ENCODE assay signal across 18 cellular contexts in genomic region chr10:6227346-6227745, GRCh38.
"Had no signal": no experiment of that assay in that cellular context is flagged by ENCODE, and none has a peak within 500 bp of the region (broad histone marks: within the 10 kb centered on the region; RNA-seq: fewer than 3 reads in every experiment).

No MANE protein-coding gene starts in this region.

- ATAC-seq: effector memory CD8-positive, alpha-beta T cell; esophagus mucosa; right lobe of liver; T-helper 17 cell had no signal

- DNase-seq: activated CD4-positive, alpha-beta T cell treated with anti-CD3 and anti-CD28 coated beads, Interleukin-2, amount 10 ng/mL, durations not matched to agents 7 days and 5 days; activated gamma-delta T cell treated with Interleukin-2 at 50 U/mL for 16 hours; effector memory CD8-positive, alpha-beta T cell; foreskin melanocyte; hippocampal formation; mesenchymal stem cell; nephron progenitor cell; stimulated activated CD4-positive, alpha-beta T cell treated with anti-CD3 and anti-CD28 coated beads, Interleukin-1b, Interleukin-23, amount 100 ng/mL, for 48 hours; substantia nigra; T-helper 17 cell had no signal

- H3K27me3 Mint-ChIP-seq: activated CD4-positive, alpha-beta T cell treated with anti-CD3 and anti-CD28 coated beads, Interleukin-2, amount 10 ng/mL, durations not matched to agents 7 days and 5 days; activated naive CD4-positive, alpha-beta T cell treated with anti-CD3 and anti-CD28 coated beads, Interleukin-2, amount 50 U/mL, for 24 hours; effector memory CD8-positive, alpha-beta T cell; stimulated activated naive CD8-positive, alpha-beta T cell treated with anti-CD3 and anti-CD28 coated beads, Interleukin-15, Interleukin-2, amounts not matched to agents 100 ng/mL and 50 ng/mL, for 24 hours; T-helper 17 cell had no signal

- H3K9me3 Mint-ChIP-seq: activated CD4-positive, alpha-beta T cell treated with anti-CD3 and anti-CD28 coated beads, Interleukin-2, amount 10 ng/mL, durations not matched to agents 7 days and 5 days; activated naive CD4-positive, alpha-beta T cell treated with anti-CD3 and anti-CD28 coated beads, Interleukin-2, amount 50 U/mL, for 24 hours; effector memory CD8-positive, alpha-beta T cell; nephron progenitor cell; stimulated activated naive CD8-positive, alpha-beta T cell treated with anti-CD3 and anti-CD28 coated beads, Interleukin-15, Interleukin-2, amounts not matched to agents 100 ng/mL and 50 ng/mL, for 24 hours had no signal

- H3K4me1 ChIP-seq: right lobe of liver had no signal

- H3K27ac Mint-ChIP-seq: activated naive CD4-positive, alpha-beta T cell treated with anti-CD3 and anti-CD28 coated beads, Interleukin-2, amount 50 U/mL, for 24 hours; stimulated activated naive CD8-positive, alpha-beta T cell treated with anti-CD3 and anti-CD28 coated beads, Interleukin-15, Interleukin-2, amounts not matched to agents 100 ng/mL and 50 ng/mL, for 24 hours had no signal

- FAIRE-seq: colon had no signal

- H3K4me3 ChIP-seq: right lobe of liver, skin epidermis had no signal

- H3K4me3 Mint-ChIP-seq: activated CD4-positive, alpha-beta T cell treated with anti-CD3 and anti-CD28 coated beads, Interleukin-2, amount 10 ng/mL, durations not matched to agents 7 days and 5 days; activated naive CD4-positive, alpha-beta T cell treated with anti-CD3 and anti-CD28 coated beads, Interleukin-2, amount 50 U/mL, for 24 hours; nephron progenitor cell; stimulated activated naive CD8-positive, alpha-beta T cell treated with anti-CD3 and anti-CD28 coated beads, Interleukin-15, Interleukin-2, amounts not matched to agents 100 ng/mL and 50 ng/mL, for 24 hours; T-helper 17 cell had no signal

- H3K9me3 ChIP-seq: right lobe of liver, tibial nerve had no signal

- H3K27me3 ChIP-seq: brain microvascular endothelial cell, right lobe of liver, tibial nerve had no signal

- H3K4me1 Mint-ChIP-seq: nephron progenitor cell had no signal

- H3K27ac ChIP-seq: brain microvascular endothelial cell, right lobe of liver, skin epidermis, tibial nerve had no signal
